14 cellular contexts compared by ENCODE assay signal in genomic region chr6:47073125-47074110, GRCh38. TPM values are rescaled to one million over a fixed set of nuclear protein-coding genes. Genes with fewer than 3 reads are reported as not detected.
DNase-seq lines count a peak whose midpoint lies in the region; ATAC-seq and TF ChIP-seq lines count a peak whose summit lies in the region.
"Had no signal": no experiment of that assay in that cellular context is flagged by ENCODE, and none has a peak within 500 bp of the region (broad histone marks: within the 10 kb centered on the region; RNA-seq: fewer than 3 reads in every experiment).

No MANE protein-coding gene starts in this region.

- no peak overlapping the region for H2AFZ ChIP-seq in GM23338
- H2AFZ ChIP-seq in hepatocyte, result no peak overlapping the region
- H2AFZ ChIP-seq: parathyroid adenoma had no signal

- POLR2A ChIA-PET in naive thymus-derived CD8-positive, alpha-beta T cell (lab: Charles Lee), result no interaction called here

- 83% methylated on average over 5 of the region's 5 CpGs for WGBS in hepatocyte (ENCODE audit: low lambda C conversion rate, missing lambda C conversion rate)

- H3K36me3 ChIP-seq in GM23338 (ENCODE audit: insufficient read depth) (no peaks in the 10 kb centered on the region), hepatocyte (replicated peaks; ENCODE audit: insufficient read depth, low read depth) (no peaks in the 10 kb centered on the region), vagina (no peaks in the 10 kb centered on the region)
- H3K36me3 ChIP-seq: BLaER1 had no signal

- TF ChIP-seq POLR2A in vagina (IDR thresholded peaks at IDR 0.05), result no peak

- H3K36me3 Mint-ChIP-seq in GM23338 (ENCODE audit: low read depth), result no peaks in the 10 kb centered on the region
- H3K36me3 Mint-ChIP-seq in naive thymus-derived CD8-positive, alpha-beta T cell, result no peaks in the 10 kb centered on the region

- no peaks in the 10 kb centered on the region for H3K27me3 ChIP-seq in GM23338 (ENCODE audit: insufficient read depth)
- no peaks in the 10 kb centered on the region for H3K27me3 ChIP-seq in hepatocyte
- no peaks in the 10 kb centered on the region for H3K27me3 ChIP-seq in vagina
- H3K27me3 ChIP-seq: BLaER1 had no signal

- DNase-seq in 8988T (peak; percentile 20), GM23338 (ENCODE audit: low spot score) (peak; percentile 69), RPMI7951 (ENCODE audit: low read depth) (peak; percentile 49), hepatocyte (ENCODE audit: low spot score) (no peak), vagina (ENCODE audit: extremely low spot score in 2 of 2) (no peak)
- no peak for DNase-seq in naive thymus-derived CD8-positive, alpha-beta T cell
- DNase-seq: left cardiac atrium, T-helper 2 cell had no signal

- H3K4me2 ChIP-seq in GM23338, result no peak overlapping the region
- no peak overlapping the region for H3K4me2 ChIP-seq in hepatocyte
- H3K4me2 ChIP-seq: BLaER1 had no signal

- peak; percentile 68 for ATAC-seq in GM23338
- no peak for ATAC-seq in HG03520 (IDR thresholded peaks at IDR 0.05; ENCODE audit: unreplicated experiment)
- ATAC-seq in HG03571 (IDR thresholded peaks at IDR 0.05; ENCODE audit: unreplicated experiment), result no peak
- no peak for ATAC-seq in naive thymus-derived CD8-positive, alpha-beta T cell
- ATAC-seq: left cardiac atrium had no signal

- H3K9me3 ChIP-seq in hepatocyte (ENCODE audit: low read depth) (no peaks in the 10 kb centered on the region), vagina (no peaks in the 10 kb centered on the region)
- H3K9me3 ChIP-seq: BLaER1 had no signal

- no peaks in the 10 kb centered on the region for H3K79me2 ChIP-seq in GM23338 (replicated peaks; ENCODE audit: insufficient read depth)
- no peaks in the 10 kb centered on the region for H3K79me2 ChIP-seq in hepatocyte
- H3K79me2 ChIP-seq: parathyroid adenoma had no signal

- H3F3A ChIP-seq in GM23338 (replicated peaks; ENCODE audit: low read depth), result no peaks in the 10 kb centered on the region

- intact Hi-C loops in vagina (cut with DNase I), result no loop called here

- no peaks in the 10 kb centered on the region for H3K27me3 Mint-ChIP-seq in GM23338 (ENCODE audit: insufficient read depth, low read depth, poor library complexity)
- H3K27me3 Mint-ChIP-seq in naive thymus-derived CD8-positive, alpha-beta T cell, result peaks cover 0 to 13% (median 10%) of the 10 kb centered on the region in 5 donors

- peaks cover 14% of the 10 kb centered on the region for H3K9me2 ChIP-seq in GM23338 (ENCODE audit: insufficient read depth)
- no peaks in the 10 kb centered on the region for H3K9me2 ChIP-seq in hepatocyte (replicated peaks; ENCODE audit: insufficient read depth)

- no peak overlapping the region for H3K4me3 Mint-ChIP-seq in GM23338
- no peak overlapping the region for H3K4me3 Mint-ChIP-seq in naive thymus-derived CD8-positive, alpha-beta T cell

- peaks cover 4% of the 10 kb centered on the region; the same call in 1 of the 3 replicates for H3K4me1 Mint-ChIP-seq in GM23338
- H3K4me1 Mint-ChIP-seq in naive thymus-derived CD8-positive, alpha-beta T cell, result no peaks in the 10 kb centered on the region

- no peak overlapping the region for H3K27ac ChIP-seq in GM23338 (ENCODE audit: low read depth)
- H3K27ac ChIP-seq in hepatocyte, result no peak overlapping the region
- H3K27ac ChIP-seq in vagina, result no peak overlapping the region
- H3K27ac ChIP-seq: BLaER1, parathyroid adenoma had no signal

- TF ChIP-seq CTCF in GM23338 (conservative IDR thresholded peaks at IDR 0.05; ENCODE audit: low read depth in 2 of 2), result peak; percentile 46 to 73
- TF ChIP-seq CTCF in hepatocyte (IDR thresholded peaks at IDR 0.05; ENCODE audit: poor library complexity), result peak; percentile 21
- no peak for TF ChIP-seq CTCF in vagina (IDR thresholded peaks at IDR 0.05)

- H3K9me3 Mint-ChIP-seq in GM23338, result no peaks in the 10 kb centered on the region
- H3K9me3 Mint-ChIP-seq in naive thymus-derived CD8-positive, alpha-beta T cell, result no peaks in the 10 kb centered on the region

- no peak overlapping the region for H3K27ac Mint-ChIP-seq in GM23338
- H3K27ac Mint-ChIP-seq in naive thymus-derived CD8-positive, alpha-beta T cell, result no peak overlapping the region

- H4K20me1 ChIP-seq in GM23338 (replicated peaks; ENCODE audit: insufficient read depth) (no peaks in the 10 kb centered on the region), hepatocyte (ENCODE audit: insufficient read depth, poor library complexity, severe bottlenecking) (no peaks in the 10 kb centered on the region)
- H4K20me1 ChIP-seq: BLaER1 had no signal

- H3K4me3 ChIP-seq in GM23338 (no peak overlapping the region), hepatocyte (no peak overlapping the region), vagina (no peak overlapping the region)
- H3K4me3 ChIP-seq: BLaER1 had no signal

- H3K4me1 ChIP-seq in GM23338 (ENCODE audit: insufficient read depth) (no peaks in the 10 kb centered on the region), hepatocyte (ENCODE audit: insufficient read depth) (peaks cover 13% of the 10 kb centered on the region), vagina (peaks cover 26% of the 10 kb centered on the region)
- H3K4me1 ChIP-seq: BLaER1, parathyroid adenoma had no signal

TF ChIP-seq in GM23338, 12 proteins besides CTCF, POLR2A, EP300 and RAD21 (continues in another document):
- TF ChIP-seq REST (IDR thresholded peaks at IDR 0.05; ENCODE audit: unreplicated experiment) (no peak), EZH2 (IDR thresholded peaks at IDR 0.05; ENCODE audit: low read depth, unreplicated experiment) (no peak), EZH2phosphoT487 (IDR thresholded peaks at IDR 0.05; ENCODE audit: unreplicated experiment) (no peak), NANOG (IDR thresholded peaks at IDR 0.05; ENCODE audit: borderline replicate concordance) (no peak), POLR2AphosphoS5 (IDR thresholded peaks at IDR 0.05; ENCODE audit: low read depth) (no peak), CREB1 (CRISPR knock-in tag; IDR thresholded peaks at IDR 0.05; ENCODE audit: low read depth) (no peak), ETS1 (IDR thresholded peaks at IDR 0.05) (no peak)

RNA-seq across cellular contexts. Expression of gene ADGRF1, which starts 31.3 kb away (rescaled TPM):
- total RNA-seq in GM23338 (2014; rRNA removed; shearing (Covaris generic)), result not detected in 2 replicates
- polyA plus RNA-seq in GM23338 (2016; fragmentation: Nextera tagmentation; extraction: Ambion mirVana) (not detected in 2 replicates), hepatocyte (0.32 and 1.7 TPM in 2 replicates)
- total RNA-seq in RPMI7951 (2014; rRNA removed; shearing (Covaris generic)), result 0.24 and 0.39 TPM in 2 replicates
- total RNA-seq in hepatocyte (1.5 and 2.8 TPM in 2 replicates), vagina (8.3 TPM)
- total RNA-seq in naive thymus-derived CD8-positive, alpha-beta T cell, result not detected
- not detected for polyA plus RNA-seq in naive thymus-derived CD8-positive, alpha-beta T cell
- total RNA-seq: left cardiac atrium, NCI-H460, temporal lobe had no signal

Comparison
In these comparisons a context has a peak if more than half of its experiments do, and no peak if none do; other contexts are left out.
1. DNase-seq: peak in 8988T (single experiment), GM23338 (single experiment) and RPMI7951 (single experiment); none in hepatocyte (single experiment), vagina (0 of 2) and naive thymus-derived CD8-positive, alpha-beta T cell (0 of 10).
2. CTCF ChIP-seq: peak in GM23338 (2 of 2) and hepatocyte (single experiment); none in vagina (0 of 3).